In genomic region chr16:28082624-28083023, GRCh38 we compare ENCODE assay signal across 25 cellular contexts. TPM values are rescaled to one million over a fixed set of nuclear protein-coding genes. Genes with fewer than 3 reads are reported as not detected.
DNase-seq lines count a peak whose midpoint lies in the region; ATAC-seq and TF ChIP-seq lines count a peak whose summit lies in the region.
"Had no signal": no experiment of that assay in that cellular context is flagged by ENCODE, and none has a peak within 500 bp of the region (broad histone marks: within the 10 kb centered on the region; RNA-seq: fewer than 3 reads in every experiment).

No MANE protein-coding gene starts in this region.

- H4K5ac ChIP-seq in H9 (ENCODE audit: insufficient read length, low read depth, low read length) = no peak overlapping the region

- H2AK5ac ChIP-seq in H9 (ENCODE audit: insufficient read length, low read length) = no peak overlapping the region

- no peak overlapping the region for H3K56ac ChIP-seq in H9 (ENCODE audit: insufficient read length, low read depth, low read length)

- H2BK12ac ChIP-seq in H9 (ENCODE audit: insufficient read length, low read depth, low read length) = no peak overlapping the region

- no peak overlapping the region for H3K4me3 Mint-ChIP-seq in H9
- H3K4me3 Mint-ChIP-seq: CD4-positive, CD25-positive, alpha-beta regulatory T cell; stimulated activated naive B cell treated with anti-CD40 and anti-IgM and Interleukin-4, amounts not matched to agents 10 μg/mL and 1 μg/mL and 100 μg/mL, for 72 hours had no signal

- no peak overlapping the region for H4K91ac ChIP-seq in H9 (ENCODE audit: insufficient read length, low read depth, low read length)

- H2BK120ac ChIP-seq in H9 (ENCODE audit: low read depth, low read length, poor library complexity, severe bottlenecking) = no peak overlapping the region

- H2BK5ac ChIP-seq in H9 (ENCODE audit: insufficient read length, low read length) = no peak overlapping the region

- no peaks in the 10 kb centered on the region for H3K79me1 ChIP-seq in H9 (ENCODE audit: insufficient read depth, low read depth, low read length, poor library complexity, severe bottlenecking)

- H3K4me1 Mint-ChIP-seq in H9 = peaks cover 0 to 2% of the 10 kb centered on the region in 2 experiments; a peak in 1 of 4 replicates
- H3K4me1 Mint-ChIP-seq: CD4-positive, CD25-positive, alpha-beta regulatory T cell; stimulated activated naive B cell treated with anti-CD40 and anti-IgM and Interleukin-4, amounts not matched to agents 10 μg/mL and 1 μg/mL and 100 μg/mL, for 72 hours had no signal

- in situ Hi-C loops in ACHN (cut with HindIII; ENCODE audit: low pct_ligation_motif_present, low pct_unique_long_range_greater_than_20kb, low sequenced_read_pairs) = no loop called here

- no peak for TF ChIP-seq CTCF in H9 (conservative IDR thresholded peaks at IDR 0.05)

- H3K9me3 ChIP-seq in NT2/D1 (ENCODE audit: insufficient read depth, low read length) (no peaks in the 10 kb centered on the region), thymus (ENCODE audit: control insufficient read depth) (no peaks in the 10 kb centered on the region), H9 (ENCODE audit: control insufficient read depth, low read depth, low read length) (no peaks in the 10 kb centered on the region)
- H3K9me3 ChIP-seq: heart right ventricle, sigmoid colon, SK-N-SH, thyroid gland had no signal

- H3K4me1 ChIP-seq in NT2/D1 (ENCODE audit: insufficient read depth, insufficient read length) (peaks cover 7% of the 10 kb centered on the region), thymus (ENCODE audit: control insufficient read depth, insufficient read depth, low read length) (no peaks in the 10 kb centered on the region), H9 (ENCODE audit: insufficient read depth, low read length) (no peaks in the 10 kb centered on the region)
- H3K4me1 ChIP-seq: heart right ventricle, sigmoid colon, thyroid gland had no signal

- no peak overlapping the region for H3T11ph ChIP-seq in H9 (ENCODE audit: low read length)

- H3K27me3 Mint-ChIP-seq in H9 (ENCODE audit: low read depth) = peaks cover 4% of the 10 kb centered on the region
- H3K27me3 Mint-ChIP-seq: CD4-positive, CD25-positive, alpha-beta regulatory T cell; stimulated activated naive B cell treated with anti-CD40 and anti-IgM and Interleukin-4, amounts not matched to agents 10 μg/mL and 1 μg/mL and 100 μg/mL, for 72 hours had no signal

- no peak overlapping the region for H3K18ac ChIP-seq in H9 (ENCODE audit: insufficient read length, low read depth, low read length)

- H3K27me3 ChIP-seq in NT2/D1 (ENCODE audit: insufficient read depth, insufficient read length) (no peaks in the 10 kb centered on the region), thymus (ENCODE audit: control insufficient read depth, insufficient read depth) (no peaks in the 10 kb centered on the region), H9 (ENCODE audit: insufficient read depth, low read length) (no peaks in the 10 kb centered on the region)
- H3K27me3 ChIP-seq: sigmoid colon, thyroid gland had no signal

- ATAC-seq in esophagus mucosa = peak; percentile 93
- no peak for ATAC-seq in GM18868 (IDR thresholded peaks at IDR 0.05; ENCODE audit: unreplicated experiment)
- ATAC-seq: GM12878; heart right ventricle; stimulated activated naive B cell treated with anti-CD40 and anti-IgM and Interleukin-4, amounts not matched to agents 10 μg/mL and 1 μg/mL and 100 μg/mL, for 72 hours had no signal

- 95% methylated on average over 13 of the region's 13 CpGs for WGBS in thymus
- no CpG with 5 or more reads among the region's 13 CpGs for WGBS in H9 (ENCODE audit: extremely low coverage, insufficient read length, low lambda C conversion rate)

- no peak overlapping the region for H3K4me2 ChIP-seq in H9 (ENCODE audit: insufficient read depth, insufficient read length, low read length)
- H3K4me2 ChIP-seq: SK-N-SH had no signal

- H3K9me3 Mint-ChIP-seq in H9 = no peaks in the 10 kb centered on the region
- H3K9me3 Mint-ChIP-seq: CD4-positive, CD25-positive, alpha-beta regulatory T cell; stimulated activated naive B cell treated with anti-CD40 and anti-IgM and Interleukin-4, amounts not matched to agents 10 μg/mL and 1 μg/mL and 100 μg/mL, for 72 hours had no signal

- H2AFZ ChIP-seq in H9 (ENCODE audit: low read length) = no peak overlapping the region

- H4K20me1 ChIP-seq in H9 (ENCODE audit: control insufficient read depth, insufficient read depth, insufficient read length) = no peaks in the 10 kb centered on the region

- H3K27ac Mint-ChIP-seq in H9 = no peak overlapping the region
- H3K27ac Mint-ChIP-seq: CD4-positive, CD25-positive, alpha-beta regulatory T cell had no signal

- peak overlapping the region; percentile 32 for H3K9ac ChIP-seq in NT2/D1 (ENCODE audit: insufficient read length, low read depth)
- H3K9ac ChIP-seq in H9 (ENCODE audit: extremely low read depth, insufficient read length, low read length) = no peak overlapping the region
- H3K9ac ChIP-seq: SK-N-SH had no signal

- H2BK20ac ChIP-seq in H9 (ENCODE audit: low read depth, low read length, poor library complexity, severe bottlenecking) = no peak overlapping the region

- no peaks in the 10 kb centered on the region for H3K36me3 Mint-ChIP-seq in H9 (ENCODE audit: insufficient read depth in 1 of 3, low read depth in 3 of 3)
- H3K36me3 Mint-ChIP-seq: CD4-positive, CD25-positive, alpha-beta regulatory T cell had no signal

- no peak overlapping the region; the same call in 1 of the 2 replicates for H3K14ac ChIP-seq in H9 (ENCODE audit: insufficient read depth, low read length)

- H3K36me3 ChIP-seq in NT2/D1 (ENCODE audit: insufficient read depth, insufficient read length, low read length) (no peaks in the 10 kb centered on the region), thymus (ENCODE audit: control insufficient read depth, insufficient read depth) (no peaks in the 10 kb centered on the region)
- H3K36me3 ChIP-seq: heart right ventricle, sigmoid colon, thyroid gland had no signal

- no peaks in the 10 kb centered on the region for H3K23me2 ChIP-seq in H9 (ENCODE audit: insufficient read length, low read depth, low read length, poor library complexity, severe bottlenecking)

- H3K23ac ChIP-seq in H9 (ENCODE audit: insufficient read length, low read depth, low read length) = no peak overlapping the region

- H3K4ac ChIP-seq in H9 (ENCODE audit: low read depth, low read length) = no peak overlapping the region

- H3K27ac ChIP-seq in thymus (ENCODE audit: low read depth) (peak overlapping the region; percentile 66), H9 (ENCODE audit: insufficient read length, low read depth, low read length) (no peak overlapping the region)
- H3K27ac ChIP-seq: heart right ventricle, sigmoid colon, thyroid gland had no signal

- no peak overlapping the region for H2BK15ac ChIP-seq in H9 (ENCODE audit: low read depth, low read length)

- no peak overlapping the region for H4K8ac ChIP-seq in H9 (replicated peaks; ENCODE audit: insufficient read length, low read depth, low read length)

- H3K4me3 ChIP-seq in NT2/D1 (ENCODE audit: insufficient read length, low read depth) = no peak overlapping the region
- H3K4me3 ChIP-seq in thymus (ENCODE audit: low read length) = no peak overlapping the region
- H3K4me3 ChIP-seq: GM12878, heart right ventricle, sigmoid colon, thyroid gland had no signal

- no peaks in the 10 kb centered on the region for H3K79me2 ChIP-seq in H9 (ENCODE audit: insufficient read depth, low read length)

- DNase-seq in NT2/D1 (ENCODE audit: low read depth, low spot score) (no peak), mucosa of gallbladder (ENCODE audit: low spot score) (peak; percentile 41), H9 (no peak), ACHN (no peak), T-helper 1 cell (no peak)
- DNase-seq: activated CD4-positive, alpha-beta T cell treated with anti-CD3 and anti-CD28 coated beads for 1 hour; activated naive CD4-positive, alpha-beta T cell treated with anti-CD3 and anti-CD28 coated beads, Interleukin-2, amount 50 U/mL, for 16 hours; activated T-cell treated with anti-CD3 and anti-CD28 coated beads, Interleukin-2, amount 50 U/mL, for 48 hours; CD4-positive, CD25-positive, alpha-beta regulatory T cell; effector CD8-positive, alpha-beta T cell; heart right ventricle; NCI-H187; NCI-H345; occipital lobe; sigmoid colon; SK-N-SH; stimulated activated naive B cell treated with anti-CD40 and anti-IgM and Interleukin-4, amounts not matched to agents 10 μg/mL and 1 μg/mL and 100 μg/mL, for 72 hours; T1000; thyroid gland had no signal

RNA-seq across cellular contexts. Expression of gene GSG1L, which starts 19.1 kb away (rescaled TPM):
- total RNA-seq in esophagus mucosa (not detected), mucosa of gallbladder (not detected), H9 (2021) (0.35 and 0.83 TPM in 2 replicates)
- 0.07 TPM for polyA plus RNA-seq in thymus
- total RNA-seq: activated CD8-positive, alpha-beta memory T cell treated with anti-CD3 and anti-CD28 coated beads for 36 hours; CD4-positive, CD25-positive, alpha-beta regulatory T cell; chondrocyte; GM12878; thyroid gland had no signal
- polyA plus RNA-seq: GM12878, heart right ventricle, SK-N-SH had no signal
